ENCODE assay signal across 1 cellular context in the genomic region with DNA sequence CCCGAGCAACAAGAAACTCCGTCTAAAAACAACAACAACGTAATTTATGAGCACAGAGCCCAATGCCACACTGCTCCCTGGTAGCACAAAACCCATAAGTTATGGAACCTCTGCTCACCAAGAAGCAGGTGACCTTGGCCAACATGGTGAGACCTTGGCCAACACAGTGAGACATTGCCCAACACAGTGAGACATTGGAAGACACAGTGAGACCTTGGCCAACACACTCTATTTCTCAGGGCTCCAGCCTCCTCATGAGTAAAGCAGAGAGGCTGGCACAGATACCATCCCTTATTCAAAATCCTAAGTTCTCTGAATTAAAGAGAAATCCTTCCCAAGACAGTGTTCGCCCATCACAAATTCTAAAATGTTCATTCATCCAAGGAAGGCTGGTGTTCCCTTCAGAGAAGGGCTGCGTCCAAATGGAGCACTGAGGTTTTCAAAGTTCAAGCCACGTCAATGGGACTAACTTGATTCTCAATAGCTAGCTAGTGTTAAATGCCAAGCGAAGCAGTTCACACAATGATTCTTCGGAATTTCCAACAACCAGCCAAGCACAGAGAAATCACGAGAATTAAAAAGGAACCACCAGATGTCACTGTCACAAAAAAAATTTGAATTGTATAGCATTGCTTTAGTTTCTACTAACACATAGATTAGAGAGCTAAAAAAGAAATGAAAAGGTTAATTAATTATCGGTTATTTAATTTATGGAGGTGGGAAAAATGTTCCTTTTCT.
TF ChIP-seq lines count a peak whose summit lies in the region.

No MANE protein-coding gene starts in this region.

TF ChIP-seq in WTC11, 78 proteins besides CTCF, POLR2A, EP300 and RAD21 (continued from another document):
- no peak for TF ChIP-seq ZNF512 (CRISPR knock-in tag; IDR thresholded peaks at IDR 0.05; ENCODE audit: borderline replicate concordance)
- TF ChIP-seq, protein P1, sequence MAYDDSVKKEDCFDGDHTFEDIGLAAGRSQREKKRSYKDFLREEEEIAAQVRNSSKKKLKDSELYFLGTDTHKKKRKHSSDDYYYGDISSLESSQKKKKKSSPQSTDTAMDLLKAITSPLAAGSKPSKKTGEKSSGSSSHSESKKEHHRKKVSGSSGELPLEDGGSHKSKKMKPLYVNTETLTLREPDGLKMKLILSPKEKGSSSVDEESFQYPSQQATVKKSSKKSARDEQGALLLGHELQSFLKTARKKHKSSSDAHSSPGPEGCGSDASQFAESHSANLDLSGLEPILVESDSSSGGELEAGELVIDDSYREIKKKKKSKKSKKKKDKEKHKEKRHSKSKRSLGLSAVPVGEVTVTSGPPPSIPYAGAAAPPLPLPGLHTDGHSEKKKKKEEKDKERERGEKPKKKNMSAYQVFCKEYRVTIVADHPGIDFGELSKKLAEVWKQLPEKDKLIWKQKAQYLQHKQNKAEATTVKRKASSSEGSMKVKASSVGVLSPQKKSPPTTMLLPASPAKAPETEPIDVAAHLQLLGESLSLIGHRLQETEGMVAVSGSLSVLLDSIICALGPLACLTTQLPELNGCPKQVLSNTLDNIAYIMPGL (CRISPR knock-in tag; IDR thresholded peaks at IDR 0.05) = no peak
- no peak for TF ChIP-seq FOXP1 (CRISPR knock-in tag; IDR thresholded peaks at IDR 0.05; ENCODE audit: borderline replicate concordance)
- TF ChIP-seq ZNF219 (CRISPR knock-in tag; IDR thresholded peaks at IDR 0.05; ENCODE audit: borderline replicate concordance) = no peak
- no peak for TF ChIP-seq ZNF121 (CRISPR knock-in tag; IDR thresholded peaks at IDR 0.05)
